ENCODE assay signal across 1 cellular context in the genomic region with DNA sequence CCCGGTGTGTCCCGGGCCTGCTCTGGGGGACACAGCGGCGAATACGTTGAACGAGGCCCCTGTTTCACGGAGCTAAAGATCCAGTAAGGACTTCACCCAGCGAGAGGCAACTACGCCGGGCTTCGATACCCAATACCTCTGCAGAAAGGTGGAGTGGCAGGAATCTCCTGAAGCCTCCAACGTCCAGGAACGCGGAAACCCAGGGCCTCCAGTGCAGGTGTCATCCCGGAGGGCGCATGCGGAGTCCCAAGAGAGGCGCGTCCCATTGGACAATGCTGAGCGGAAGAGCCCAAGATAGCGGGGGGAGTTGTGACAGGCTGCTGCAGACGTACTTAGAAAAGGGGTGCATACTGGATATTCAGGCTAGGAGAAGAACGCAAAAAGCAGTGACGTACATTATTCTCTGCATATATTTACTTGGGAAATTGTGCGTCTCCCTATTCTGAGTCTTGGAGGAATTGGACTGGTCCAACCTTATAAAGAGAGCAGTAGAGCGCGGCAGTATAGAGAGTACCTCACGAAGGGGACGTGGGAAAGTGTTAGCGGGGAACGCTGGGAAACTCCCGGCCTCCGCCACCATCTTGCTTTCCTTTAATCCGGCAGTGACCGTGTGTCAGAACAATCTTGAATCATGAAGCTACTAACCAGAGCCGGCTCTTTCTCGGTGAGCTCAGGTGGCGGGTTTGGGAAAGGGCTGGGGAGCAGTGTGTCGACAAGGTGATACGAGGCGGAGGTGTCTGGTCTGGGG.
TF ChIP-seq lines count a peak whose summit lies in the region.

A gene (plus strand): TSS at position 569 of the 748 bp plus-strand sequence. CDS start 63 bp downstream, at position 632.

TF ChIP-seq in K562, 482 proteins besides CTCF, POLR2A, EP300 and RAD21 (continued from another document and continues in another):
- TF ChIP-seq, protein P1, sequence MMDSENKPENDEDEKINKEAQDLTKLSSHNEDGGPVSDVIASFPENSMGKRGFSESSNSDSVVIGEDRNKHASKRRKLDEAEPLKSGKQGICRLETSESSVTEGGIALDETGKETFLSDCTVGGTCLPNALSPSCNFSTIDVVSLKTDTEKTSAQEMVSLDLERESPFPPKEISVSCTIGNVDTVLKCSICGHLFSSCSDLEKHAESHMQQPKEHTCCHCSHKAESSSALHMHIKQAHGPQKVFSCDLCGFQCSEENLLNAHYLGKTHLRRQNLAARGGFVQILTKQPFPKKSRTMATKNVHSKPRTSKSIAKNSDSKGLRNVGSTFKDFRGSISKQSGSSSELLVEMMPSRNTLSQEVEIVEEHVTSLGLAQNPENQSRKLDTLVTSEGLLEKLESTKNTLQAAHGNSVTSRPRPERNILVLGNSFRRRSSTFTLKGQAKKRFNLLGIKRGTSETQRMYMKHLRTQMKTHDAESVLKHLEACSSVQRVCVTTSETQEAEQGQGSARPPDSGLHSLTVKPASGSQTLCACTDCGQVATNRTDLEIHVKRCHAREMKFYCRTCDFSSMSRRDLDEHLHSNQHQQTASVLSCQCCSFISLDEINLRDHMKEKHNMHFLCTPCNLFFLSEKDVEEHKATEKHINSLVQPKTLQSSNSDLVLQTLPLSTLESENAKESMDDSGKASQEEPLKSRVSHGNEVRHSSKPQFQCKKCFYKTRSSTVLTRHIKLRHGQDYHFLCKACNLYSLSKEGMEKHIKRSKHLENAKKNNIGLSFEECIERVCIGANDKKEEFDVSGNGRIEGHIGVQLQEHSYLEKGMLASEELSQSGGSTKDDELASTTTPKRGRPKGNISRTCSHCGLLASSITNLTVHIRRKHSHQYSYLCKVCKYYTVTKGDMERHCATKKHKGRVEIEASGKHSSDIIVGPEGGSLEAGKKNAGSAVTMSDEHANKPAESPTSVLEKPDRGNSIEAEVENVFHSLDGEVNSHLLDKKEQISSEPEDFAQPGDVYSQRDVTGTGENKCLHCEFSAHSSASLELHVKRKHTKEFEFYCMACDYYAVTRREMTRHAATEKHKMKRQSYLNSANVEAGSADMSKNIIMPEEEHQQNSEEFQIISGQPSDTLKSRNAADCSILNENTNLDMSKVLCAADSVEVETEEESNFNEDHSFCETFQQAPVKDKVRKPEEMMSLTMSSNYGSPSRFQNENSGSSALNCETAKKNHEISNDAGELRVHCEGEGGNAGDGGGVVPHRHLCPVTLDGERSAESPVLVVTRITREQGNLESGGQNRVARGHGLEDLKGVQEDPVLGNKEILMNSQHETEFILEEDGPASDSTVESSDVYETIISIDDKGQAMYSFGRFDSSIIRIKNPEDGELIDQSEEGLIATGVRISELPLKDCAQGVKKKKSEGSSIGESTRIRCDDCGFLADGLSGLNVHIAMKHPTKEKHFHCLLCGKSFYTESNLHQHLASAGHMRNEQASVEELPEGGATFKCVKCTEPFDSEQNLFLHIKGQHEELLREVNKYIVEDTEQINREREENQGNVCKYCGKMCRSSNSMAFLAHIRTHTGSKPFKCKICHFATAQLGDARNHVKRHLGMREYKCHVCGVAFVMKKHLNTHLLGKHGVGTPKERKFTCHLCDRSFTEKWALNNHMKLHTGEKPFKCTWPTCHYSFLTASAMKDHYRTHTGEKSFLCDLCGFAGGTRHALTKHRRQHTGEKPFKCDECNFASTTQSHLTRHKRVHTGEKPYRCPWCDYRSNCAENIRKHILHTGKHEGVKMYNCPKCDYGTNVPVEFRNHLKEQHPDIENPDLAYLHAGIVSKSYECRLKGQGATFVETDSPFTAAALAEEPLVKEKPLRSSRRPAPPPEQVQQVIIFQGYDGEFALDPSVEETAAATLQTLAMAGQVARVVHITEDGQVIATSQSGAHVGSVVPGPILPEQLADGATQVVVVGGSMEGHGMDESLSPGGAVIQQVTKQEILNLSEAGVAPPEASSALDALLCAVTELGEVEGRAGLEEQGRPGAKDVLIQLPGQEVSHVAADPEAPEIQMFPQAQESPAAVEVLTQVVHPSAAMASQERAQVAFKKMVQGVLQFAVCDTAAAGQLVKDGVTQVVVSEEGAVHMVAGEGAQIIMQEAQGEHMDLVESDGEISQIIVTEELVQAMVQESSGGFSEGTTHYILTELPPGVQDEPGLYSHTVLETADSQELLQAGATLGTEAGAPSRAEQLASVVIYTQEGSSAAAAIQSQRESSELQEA (IDR thresholded peaks at IDR 0.05; ENCODE audit: low read depth): no peak
- TF ChIP-seq NFE2L1 (tag; IDR thresholded peaks at IDR 0.05; ENCODE audit: borderline replicate concordance, low read depth) (no peak), MTA2 (IDR thresholded peaks at IDR 0.05; ENCODE audit: low read depth) (no peak; the same call in 1 of the 2 replicates), RCOR1 (IDR thresholded peaks at IDR 0.05; ENCODE audit: borderline replicate concordance in 1 of 2, low read depth in 2 of 2, low read length in 2 of 2) (peak in 1 of 2 experiments; percentile 13; a peak in 1 of 4 replicates), MTA3 (IDR thresholded peaks at IDR 0.05; ENCODE audit: borderline replicate concordance) (peak; percentile 95), TRIM28 (IDR thresholded peaks at IDR 0.05) (no peak), FIP1L1 (IDR thresholded peaks at IDR 0.05; ENCODE audit: low read depth, low read length, poor library complexity, severe bottlenecking) (no peak), ZBED1 (IDR thresholded peaks at IDR 0.05) (no peak), GTF2A2 (tag; IDR thresholded peaks at IDR 0.05) (peak; percentile 99), NR2F6 (CRISPR knock-in tag; IDR thresholded peaks at IDR 0.05) (no peak), ZNF780A (CRISPR knock-in tag; IDR thresholded peaks at IDR 0.05) (no peak), CREM (IDR thresholded peaks at IDR 0.05; ENCODE audit: low read depth) (peak; percentile 71), RBM34 (IDR thresholded peaks at IDR 0.05; ENCODE audit: borderline replicate concordance, insufficient read depth, low read length) (no peak), LEF1 (IDR thresholded peaks at IDR 0.05) (no peak), ZNF445 (CRISPR knock-in tag; IDR thresholded peaks at IDR 0.05; ENCODE audit: low read depth) (no peak), SETDB1 (IDR thresholded peaks at IDR 0.05; ENCODE audit: low read length) (no peak), SMAD4 (CRISPR knock-in tag; conservative IDR thresholded peaks at IDR 0.05) (no peak), TBL1XR1 (IDR thresholded peaks at IDR 0.05; ENCODE audit: low read length in 2 of 2) (0 out of 4 replicates have a peak, but pooled peaks of 1 of the 2 experiments have one; percentile 55), ASH1L (IDR thresholded peaks at IDR 0.05; ENCODE audit: borderline replicate concordance, low read depth, partially characterized antibody) (peak; percentile 93), ZEB2 (IDR thresholded peaks at IDR 0.05) (no peak), ZFP30 (CRISPR knock-in tag; IDR thresholded peaks at IDR 0.05; ENCODE audit: borderline replicate concordance) (no peak), NR4A1 (CRISPR knock-in tag; IDR thresholded peaks at IDR 0.05) (no peak), NR4A1 (tag; IDR thresholded peaks at IDR 0.05) (no peak), HDAC1 (IDR thresholded peaks at IDR 0.05) (peak; percentile 31 to 89; a peak in 2 of 4 replicates), ZNF134 (CRISPR knock-in tag; conservative IDR thresholded peaks at IDR 0.05) (no peak), BACH1 (tag; IDR thresholded peaks at IDR 0.05) (no peak), ZNF589 (CRISPR knock-in tag; IDR thresholded peaks at IDR 0.05; ENCODE audit: low read depth) (no peak), FUS (optimal IDR thresholded peaks at IDR 0.05; ENCODE audit: low read depth, low read length) (no peak), KDM1A (IDR thresholded peaks at IDR 0.05) (no peak), RBM17 (IDR thresholded peaks at IDR 0.05; ENCODE audit: borderline replicate concordance, low read depth, low read length) (no peak)
- TF ChIP-seq, protein P2, sequence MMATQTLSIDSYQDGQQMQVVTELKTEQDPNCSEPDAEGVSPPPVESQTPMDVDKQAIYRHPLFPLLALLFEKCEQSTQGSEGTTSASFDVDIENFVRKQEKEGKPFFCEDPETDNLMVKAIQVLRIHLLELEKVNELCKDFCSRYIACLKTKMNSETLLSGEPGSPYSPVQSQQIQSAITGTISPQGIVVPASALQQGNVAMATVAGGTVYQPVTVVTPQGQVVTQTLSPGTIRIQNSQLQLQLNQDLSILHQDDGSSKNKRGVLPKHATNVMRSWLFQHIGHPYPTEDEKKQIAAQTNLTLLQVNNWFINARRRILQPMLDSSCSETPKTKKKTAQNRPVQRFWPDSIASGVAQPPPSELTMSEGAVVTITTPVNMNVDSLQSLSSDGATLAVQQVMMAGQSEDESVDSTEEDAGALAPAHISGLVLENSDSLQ (IDR thresholded peaks at IDR 0.05): peak; percentile 71
- TF ChIP-seq, protein P3, sequence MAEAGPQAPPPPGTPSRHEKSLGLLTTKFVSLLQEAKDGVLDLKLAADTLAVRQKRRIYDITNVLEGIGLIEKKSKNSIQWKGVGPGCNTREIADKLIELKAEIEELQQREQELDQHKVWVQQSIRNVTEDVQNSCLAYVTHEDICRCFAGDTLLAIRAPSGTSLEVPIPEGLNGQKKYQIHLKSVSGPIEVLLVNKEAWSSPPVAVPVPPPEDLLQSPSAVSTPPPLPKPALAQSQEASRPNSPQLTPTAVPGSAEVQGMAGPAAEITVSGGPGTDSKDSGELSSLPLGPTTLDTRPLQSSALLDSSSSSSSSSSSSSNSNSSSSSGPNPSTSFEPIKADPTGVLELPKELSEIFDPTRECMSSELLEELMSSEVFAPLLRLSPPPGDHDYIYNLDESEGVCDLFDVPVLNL (CRISPR knock-in tag; IDR thresholded peaks at IDR 0.05; ENCODE audit: low read depth): no peak
- TF ChIP-seq, protein P4, sequence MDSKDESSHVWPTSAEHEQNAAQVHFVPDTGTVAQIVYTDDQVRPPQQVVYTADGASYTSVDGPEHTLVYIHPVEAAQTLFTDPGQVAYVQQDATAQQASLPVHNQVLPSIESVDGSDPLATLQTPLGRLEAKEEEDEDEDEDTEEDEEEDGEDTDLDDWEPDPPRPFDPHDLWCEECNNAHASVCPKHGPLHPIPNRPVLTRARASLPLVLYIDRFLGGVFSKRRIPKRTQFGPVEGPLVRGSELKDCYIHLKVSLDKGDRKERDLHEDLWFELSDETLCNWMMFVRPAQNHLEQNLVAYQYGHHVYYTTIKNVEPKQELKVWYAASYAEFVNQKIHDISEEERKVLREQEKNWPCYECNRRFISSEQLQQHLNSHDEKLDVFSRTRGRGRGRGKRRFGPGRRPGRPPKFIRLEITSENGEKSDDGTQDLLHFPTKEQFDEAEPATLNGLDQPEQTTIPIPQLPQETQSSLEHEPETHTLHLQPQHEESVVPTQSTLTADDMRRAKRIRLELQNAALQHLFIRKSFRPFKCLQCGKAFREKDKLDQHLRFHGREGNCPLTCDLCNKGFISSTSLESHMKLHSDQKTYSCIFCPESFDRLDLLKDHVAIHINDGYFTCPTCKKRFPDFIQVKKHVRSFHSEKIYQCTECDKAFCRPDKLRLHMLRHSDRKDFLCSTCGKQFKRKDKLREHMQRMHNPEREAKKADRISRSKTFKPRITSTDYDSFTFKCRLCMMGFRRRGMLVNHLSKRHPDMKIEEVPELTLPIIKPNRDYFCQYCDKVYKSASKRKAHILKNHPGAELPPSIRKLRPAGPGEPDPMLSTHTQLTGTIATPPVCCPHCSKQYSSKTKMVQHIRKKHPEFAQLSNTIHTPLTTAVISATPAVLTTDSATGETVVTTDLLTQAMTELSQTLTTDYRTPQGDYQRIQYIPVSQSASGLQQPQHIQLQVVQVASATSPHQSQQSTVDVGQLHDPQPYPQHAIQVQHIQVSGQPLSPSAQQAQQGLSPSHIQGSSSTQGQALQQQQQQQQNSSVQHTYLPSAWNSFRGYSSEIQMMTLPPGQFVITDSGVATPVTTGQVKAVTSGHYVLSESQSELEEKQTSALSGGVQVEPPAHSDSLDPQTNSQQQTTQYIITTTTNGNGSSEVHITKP (IDR thresholded peaks at IDR 0.05; ENCODE audit: partially characterized antibody): peak; percentile 100
- TF ChIP-seq, protein P5, sequence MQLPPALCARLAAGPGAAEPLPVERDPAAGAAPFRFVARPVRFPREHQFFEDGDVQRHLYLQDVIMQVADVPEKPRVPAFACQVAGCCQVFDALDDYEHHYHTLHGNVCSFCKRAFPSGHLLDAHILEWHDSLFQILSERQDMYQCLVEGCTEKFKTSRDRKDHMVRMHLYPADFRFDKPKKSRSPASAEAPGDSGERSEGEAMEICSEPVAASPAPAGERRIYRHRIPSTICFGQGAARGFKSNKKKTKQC (CRISPR knock-in tag; IDR thresholded peaks at IDR 0.05): no peak
- TF ChIP-seq, protein P6, sequence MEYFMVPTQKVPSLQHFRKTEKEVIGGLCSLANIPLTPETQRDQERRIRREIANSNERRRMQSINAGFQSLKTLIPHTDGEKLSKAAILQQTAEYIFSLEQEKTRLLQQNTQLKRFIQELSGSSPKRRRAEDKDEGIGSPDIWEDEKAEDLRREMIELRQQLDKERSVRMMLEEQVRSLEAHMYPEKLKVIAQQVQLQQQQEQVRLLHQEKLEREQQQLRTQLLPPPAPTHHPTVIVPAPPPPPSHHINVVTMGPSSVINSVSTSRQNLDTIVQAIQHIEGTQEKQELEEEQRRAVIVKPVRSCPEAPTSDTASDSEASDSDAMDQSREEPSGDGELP (CRISPR knock-in tag; IDR thresholded peaks at IDR 0.05; ENCODE audit: borderline replicate concordance): peak; percentile 35; the same call in 1 of the 2 replicates
- TF ChIP-seq, protein P7, sequence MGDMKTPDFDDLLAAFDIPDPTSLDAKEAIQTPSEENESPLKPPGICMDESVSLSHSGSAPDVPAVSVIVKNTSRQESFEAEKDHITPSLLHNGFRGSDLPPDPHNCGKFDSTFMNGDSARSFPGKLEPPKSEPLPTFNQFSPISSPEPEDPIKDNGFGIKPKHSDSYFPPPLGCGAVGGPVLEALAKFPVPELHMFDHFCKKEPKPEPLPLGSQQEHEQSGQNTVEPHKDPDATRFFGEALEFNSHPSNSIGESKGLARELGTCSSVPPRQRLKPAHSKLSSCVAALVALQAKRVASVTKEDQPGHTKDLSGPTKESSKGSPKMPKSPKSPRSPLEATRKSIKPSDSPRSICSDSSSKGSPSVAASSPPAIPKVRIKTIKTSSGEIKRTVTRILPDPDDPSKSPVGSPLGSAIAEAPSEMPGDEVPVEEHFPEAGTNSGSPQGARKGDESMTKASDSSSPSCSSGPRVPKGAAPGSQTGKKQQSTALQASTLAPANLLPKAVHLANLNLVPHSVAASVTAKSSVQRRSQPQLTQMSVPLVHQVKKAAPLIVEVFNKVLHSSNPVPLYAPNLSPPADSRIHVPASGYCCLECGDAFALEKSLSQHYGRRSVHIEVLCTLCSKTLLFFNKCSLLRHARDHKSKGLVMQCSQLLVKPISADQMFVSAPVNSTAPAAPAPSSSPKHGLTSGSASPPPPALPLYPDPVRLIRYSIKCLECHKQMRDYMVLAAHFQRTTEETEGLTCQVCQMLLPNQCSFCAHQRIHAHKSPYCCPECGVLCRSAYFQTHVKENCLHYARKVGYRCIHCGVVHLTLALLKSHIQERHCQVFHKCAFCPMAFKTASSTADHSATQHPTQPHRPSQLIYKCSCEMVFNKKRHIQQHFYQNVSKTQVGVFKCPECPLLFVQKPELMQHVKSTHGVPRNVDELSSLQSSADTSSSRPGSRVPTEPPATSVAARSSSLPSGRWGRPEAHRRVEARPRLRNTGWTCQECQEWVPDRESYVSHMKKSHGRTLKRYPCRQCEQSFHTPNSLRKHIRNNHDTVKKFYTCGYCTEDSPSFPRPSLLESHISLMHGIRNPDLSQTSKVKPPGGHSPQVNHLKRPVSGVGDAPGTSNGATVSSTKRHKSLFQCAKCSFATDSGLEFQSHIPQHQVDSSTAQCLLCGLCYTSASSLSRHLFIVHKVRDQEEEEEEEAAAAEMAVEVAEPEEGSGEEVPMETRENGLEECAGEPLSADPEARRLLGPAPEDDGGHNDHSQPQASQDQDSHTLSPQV (IDR thresholded peaks at IDR 0.05): no peak
